Comparison of ENCODE assay signal across 20 cellular contexts in genomic region chr3:136105044-136105443, GRCh38.
DNase-seq lines count a peak whose midpoint lies in the region; ATAC-seq, FAIRE-seq and TF ChIP-seq lines count a peak whose summit lies in the region.
"Had no signal": no experiment of that assay in that cellular context is flagged by ENCODE, and none has a peak within 500 bp of the region (broad histone marks: within the 10 kb centered on the region; RNA-seq: fewer than 3 reads in every experiment).

No MANE protein-coding gene starts in this region.

- H3K36me3 ChIP-seq in DND-41 (ENCODE audit: insufficient read depth, low read length) (no peaks in the 10 kb centered on the region), K562 (ENCODE audit: control insufficient read depth, insufficient read depth, low read length) (no peaks in the 10 kb centered on the region), prostate gland (no peaks in the 10 kb centered on the region), endodermal cell (ENCODE audit: control insufficient read depth, insufficient read depth, low read length) (no peaks in the 10 kb centered on the region)

- DNase-seq in DND-41 (peak; percentile 91), Kasumi-1 (lab: John Stamatoyannopoulos, UW) (peak; percentile 22 to 28), OCI-M1 (lab: John Stamatoyannopoulos, UW) (peak; percentile 10), K562 (ENCODE audit: extremely low read depth in 1 of 4, low spot score in 3 of 4) (no peak), prostate gland (ENCODE audit: low spot score) (no peak), endodermal cell (no peak)
- DNase-seq: COR-L47, HFFc6, NCI-H1048, NCI-H1436 treated with DMSO at 0.1 percent for 48 hours, NCI-H2081 treated with DMSO at 0.1 percent for 48 hours, NCI-H510A, NCI-H774, Peyer's patch, Right ventricle myocardium superior had no signal

- TF ChIP-seq RAD21 in K562 (CRISPR knock-in tag; conservative IDR thresholded peaks at IDR 0.05 in 1 of 2, IDR thresholded peaks at IDR 0.05 in 1 of 2), result no peak

- CTCF ChIA-PET in K562 (lab: Yijun Ruan, JAX; ENCODE audit: low intra/inter-chr PET ratio), result no interaction called here

- no peaks in the 10 kb centered on the region for H3K9me1 ChIP-seq in K562 (ENCODE audit: control insufficient read depth, insufficient read depth, low read length)

- H3K27me3 ChIP-seq in DND-41 (ENCODE audit: insufficient read depth, low read length, poor library complexity), result no peaks in the 10 kb centered on the region
- no peaks in the 10 kb centered on the region for H3K27me3 ChIP-seq in K562 (ENCODE audit: control insufficient read depth in 2 of 2, insufficient read depth in 2 of 2, low read length in 2 of 2)
- H3K27me3 ChIP-seq in prostate gland (replicated peaks; ENCODE audit: insufficient read depth), result no peaks in the 10 kb centered on the region
- H3K27me3 ChIP-seq in endodermal cell (ENCODE audit: control insufficient read depth, insufficient read depth, low read length, poor library complexity, severe bottlenecking), result no peaks in the 10 kb centered on the region
- H3K27me3 ChIP-seq: Peyer's patch had no signal

- peak; percentile 98 for ATAC-seq in DND-41 (ENCODE audit: insufficient read depth, low read depth)
- no peak for ATAC-seq in K562
- ATAC-seq in HG03097 (IDR thresholded peaks at IDR 0.05; ENCODE audit: low FRiP score, unreplicated experiment), result no peak
- no peak for ATAC-seq in GM19467 (IDR thresholded peaks at IDR 0.05; ENCODE audit: unreplicated experiment)
- ATAC-seq: A549, HepG2 had no signal

- H3K27ac Mint-ChIP-seq in endodermal cell, result no peak overlapping the region
- H3K27ac Mint-ChIP-seq: HFFc6 had no signal

- H4K20me1 ChIP-seq in DND-41 (ENCODE audit: insufficient read depth, low read length) (no peaks in the 10 kb centered on the region), K562 (replicated peaks; ENCODE audit: control insufficient read depth, insufficient read depth, low read length) (no peaks in the 10 kb centered on the region)

- H2AFZ ChIP-seq in DND-41 (ENCODE audit: low read depth, low read length) (no peak overlapping the region), K562 (ENCODE audit: low read depth, low read length) (peak overlapping the region; percentile 38; the same call in 1 of the 2 replicates)

- H3K9me3 ChIP-seq in DND-41 (ENCODE audit: insufficient read depth, low read length, severe bottlenecking) (no peaks in the 10 kb centered on the region), K562 (replicated peaks; ENCODE audit: control insufficient read depth, insufficient read depth, low read depth, low read length) (no peaks in the 10 kb centered on the region), prostate gland (no peaks in the 10 kb centered on the region), endodermal cell (ENCODE audit: control insufficient read depth, low read length) (no peaks in the 10 kb centered on the region)
- H3K9me3 ChIP-seq: A549, Peyer's patch had no signal

- no peaks in the 10 kb centered on the region for H3K27me3 Mint-ChIP-seq in endodermal cell (ENCODE audit: insufficient read depth)

- H3K36me3 Mint-ChIP-seq in endodermal cell (ENCODE audit: low read depth), result peaks cover 23% of the 10 kb centered on the region

- TF ChIP-seq CTCF in DND-41 (IDR thresholded peaks at IDR 0.05; ENCODE audit: borderline replicate concordance, extremely low read depth, low read length, poor library complexity, severe bottlenecking), result no peak
- no peak for TF ChIP-seq CTCF in K562 (IDR thresholded peaks at IDR 0.05 in 2 of 3, conservative IDR thresholded peaks at IDR 0.05 in 1 of 3; ENCODE audit: insufficient read depth in 2 of 3, low read depth in 1 of 3, low read length in 3 of 3)
- TF ChIP-seq CTCF in prostate gland (IDR thresholded peaks at IDR 0.05), result no peak
- no peak for TF ChIP-seq CTCF in endodermal cell (conservative IDR thresholded peaks at IDR 0.05)

- H3K4me1 ChIP-seq in DND-41 (ENCODE audit: insufficient read depth, low read length) (peaks cover 33% of the 10 kb centered on the region), K562 (replicated peaks in 1 of 2; ENCODE audit: control insufficient read depth in 2 of 2, insufficient read depth in 2 of 2, low read length in 2 of 2) (no peaks in the 10 kb centered on the region), prostate gland (replicated peaks) (no peaks in the 10 kb centered on the region), endodermal cell (ENCODE audit: control insufficient read depth, insufficient read depth, low read length) (no peaks in the 10 kb centered on the region)
- H3K4me1 ChIP-seq: A549, Peyer's patch had no signal

- H3K9me3 Mint-ChIP-seq in endodermal cell, result no peaks in the 10 kb centered on the region
- H3K9me3 Mint-ChIP-seq: HFFc6 had no signal

- no peak overlapping the region for H3K9ac ChIP-seq in DND-41 (ENCODE audit: low read depth, low read length)
- no peak overlapping the region for H3K9ac ChIP-seq in K562 (ENCODE audit: insufficient read depth in 1 of 2, low read depth in 2 of 2, low read length in 2 of 2)
- no peak overlapping the region for H3K9ac ChIP-seq in endodermal cell (ENCODE audit: extremely low read depth, low read length, poor library complexity, severe bottlenecking)

- H3K79me2 ChIP-seq in DND-41 (ENCODE audit: insufficient read depth, low read length) (no peaks in the 10 kb centered on the region), K562 (ENCODE audit: control insufficient read depth, insufficient read depth, low read length) (no peaks in the 10 kb centered on the region)

- 0% methylated on average over 2 of the region's 4 CpGs for WGBS in K562 (ENCODE audit: insufficient coverage, low coverage, missing lambda C conversion rate)
- 94% methylated on average over 4 of the region's 4 CpGs for WGBS in prostate gland
- WGBS in endodermal cell (ENCODE audit: insufficient coverage in 1 of 2, insufficient read length in 1 of 2), 2 experiments, result 92 to 93% methylated on average over 3 to 4 of the region's 4 CpGs

- in situ Hi-C loops in K562 (cut with MboI), result no loop called here

- no peak for TF ChIP-seq EP300 in K562 (IDR thresholded peaks at IDR 0.05; ENCODE audit: low read length)

- H3K4me1 Mint-ChIP-seq in endodermal cell, result no peaks in the 10 kb centered on the region

- no peak for TF ChIP-seq POLR2A in K562 (conservative IDR thresholded peaks at IDR 0.05)
- no peak for TF ChIP-seq POLR2A in prostate gland (IDR thresholded peaks at IDR 0.05)

- intact Hi-C loops in K562 (cut with micrococcal nuclease), result no loop called here
- intact Hi-C loops in prostate gland (cut with DNase I), result no loop called here

- FAIRE-seq in K562 (lab: Jason Lieb, UNC), result no peak
- FAIRE-seq: A549, HepG2 had no signal

- BruUV-seq in K562 (replicated peaks; lab: Mats Ljungman, UMichigan), result no TSS peak

- H3K27ac ChIP-seq in DND-41 (ENCODE audit: low read length), result peak overlapping the region; percentile 61
- H3K27ac ChIP-seq in K562 (ENCODE audit: extremely low read depth, low read depth, low read length), result no peak overlapping the region
- H3K27ac ChIP-seq in prostate gland, result no peak overlapping the region
- no peak overlapping the region for H3K27ac ChIP-seq in endodermal cell (ENCODE audit: low read depth, low read length)
- H3K27ac ChIP-seq: A549, Peyer's patch, SK-N-MC had no signal

- H3K4me2 ChIP-seq in DND-41 (ENCODE audit: insufficient read depth, low read length) (no peak overlapping the region), K562 (ENCODE audit: insufficient read depth, low read length) (no peak overlapping the region)
- H3K4me2 ChIP-seq: A549 had no signal

- H3K4me3 ChIP-seq in DND-41 (ENCODE audit: low read depth in 1 of 2, low read length in 2 of 2), result no peak overlapping the region
- H3K4me3 ChIP-seq in K562, result no peak overlapping the region
- no peak overlapping the region for H3K4me3 ChIP-seq in prostate gland
- H3K4me3 ChIP-seq in endodermal cell (ENCODE audit: low read length), result no peak overlapping the region
- H3K4me3 ChIP-seq: A549, Peyer's patch, SK-N-MC had no signal

- POLR2A ChIA-PET in K562 (lab: Yijun Ruan, JAX), result interaction anchor here (0.5 to 0.6 kb wide), 2 partner anchors 9 to 854 kb away, joined by 3 read pairs; no protein-coding TSS in a partner anchor

- H3K4me3 Mint-ChIP-seq in endodermal cell, result no peak overlapping the region
- H3K4me3 Mint-ChIP-seq: HFFc6 had no signal

TF ChIP-seq in K562, 482 proteins besides CTCF, POLR2A, EP300 and RAD21:
- TF ChIP-seq SPI1 (IDR thresholded peaks at IDR 0.05; ENCODE audit: borderline replicate concordance, low read depth, low read length) (peak; percentile 34; the same call in 1 of the 2 replicates), TRIM24 (IDR thresholded peaks at IDR 0.05) (no peak)
TF ChIP-seq in K562: peak in this region for 1.

Comparison
In these comparisons a context has a peak if more than half of its experiments do, and no peak if none do; other contexts are left out.
1. DNase-seq: peak in DND-41 (single experiment), Kasumi-1 (2 of 2) and OCI-M1 (single experiment); none in K562 (0 of 4), prostate gland (single experiment) and endodermal cell (single experiment).